Comparison of ENCODE assay signal across 8 cellular contexts in genomic region chr17:82698065-82698973, GRCh38.
DNase-seq lines count a peak whose midpoint lies in the region; ATAC-seq and TF ChIP-seq lines count a peak whose summit lies in the region.

RAB40B (minus strand) TSS chr17:82698698; CDS start chr17:82698596, 102 bp downstream.

- H3K4me3 Mint-ChIP-seq in activated naive CD8-positive, alpha-beta T cell = peak within 1 kb of the TSS; percentile 85

- DNase-seq in GM10248 (ENCODE audit: extremely low spot score) = peak; percentile 99
- DNase-seq in NB4 (ENCODE audit: low read depth) = peak; percentile 97
- peak; percentile 99 for DNase-seq in glomerular visceral epithelial cell (ENCODE audit: extremely low spot score)
- DNase-seq in nucleus accumbens (lab: John Stamatoyannopoulos, UW) = peak; percentile 92 to 100 (median 99)
- DNase-seq in superior temporal gyrus (ENCODE audit: extremely low spot score) = peak; percentile 97

- ATAC-seq in HG02571 (IDR thresholded peaks at IDR 0.05; ENCODE audit: unreplicated experiment) (peak; percentile 91), SK-N-SH treated with all-trans-retinoic acid at 6 μM for 48 hours (peak; percentile 97)

- H3K27ac Mint-ChIP-seq in activated naive CD8-positive, alpha-beta T cell = no peak within 1 kb of the TSS

- H3K36me3 Mint-ChIP-seq in activated naive CD8-positive, alpha-beta T cell = peaks cover 9% of the 10 kb centered on the region

- peak within 1 kb of the TSS; percentile 38 for H3K4me3 ChIP-seq in NB4 (ENCODE audit: low read depth, low read length)

- peaks cover 9% of the 10 kb centered on the region for H3K4me1 Mint-ChIP-seq in activated naive CD8-positive, alpha-beta T cell (ENCODE audit: low read depth)

- no peak for TF ChIP-seq POLR2A in NB4 (IDR thresholded peaks at IDR 0.05; ENCODE audit: extremely low read depth, insufficient read length)

- H3K9me3 Mint-ChIP-seq in activated naive CD8-positive, alpha-beta T cell (ENCODE audit: low read depth) = peaks cover 5% of the 10 kb centered on the region

- CTCF ChIA-PET in GM10248 (lab: Yijun Ruan, JAX) = interaction anchor here (1.0 to 2.1 kb wide), 2 partner anchors 9 to 31 kb away, joined by 3 to 4 read pairs; no protein-coding TSS in a partner anchor

- TF ChIP-seq CTCF in GM10248 (IDR thresholded peaks at IDR 0.05; ENCODE audit: control extremely low read depth, extremely low read depth, low read depth, missing control alignments) (no peak), NB4 (IDR thresholded peaks at IDR 0.05; ENCODE audit: low read depth, low read length) (no peak)

- H3K27me3 Mint-ChIP-seq in activated naive CD8-positive, alpha-beta T cell = no peaks in the 10 kb centered on the region

- POLR2A ChIA-PET in GM10248 (lab: Yijun Ruan, JAX) = interaction anchor here (1.6 kb wide), 1 partner anchor 19 kb away, joined by 7 read pairs; no protein-coding TSS in a partner anchor

TF ChIP-seq in SK-N-SH treated with all-trans-retinoic acid at 6 μM for 48 hours, 23 proteins besides CTCF, POLR2A, EP300 and RAD21:
- TF ChIP-seq ZNF8 (CRISPR knock-in tag; IDR thresholded peaks at IDR 0.05) (no peak), CREB5 (CRISPR knock-in tag; IDR thresholded peaks at IDR 0.05; ENCODE audit: low read depth) (no peak), TCF4 (CRISPR knock-in tag; IDR thresholded peaks at IDR 0.05; ENCODE audit: borderline replicate concordance) (no peak), SNAI2 (CRISPR knock-in tag; IDR thresholded peaks at IDR 0.05) (no peak), GLIS3 (CRISPR knock-in tag; IDR thresholded peaks at IDR 0.05) (no peak), PATZ1 (CRISPR knock-in tag; IDR thresholded peaks at IDR 0.05; ENCODE audit: borderline replicate concordance) (no peak), BACH2 (CRISPR knock-in tag; IDR thresholded peaks at IDR 0.05; ENCODE audit: borderline replicate concordance) (no peak), ESRRG (CRISPR knock-in tag; IDR thresholded peaks at IDR 0.05) (no peak), ZC3H10 (CRISPR knock-in tag; IDR thresholded peaks at IDR 0.05) (no peak), ZFP3 (CRISPR knock-in tag; IDR thresholded peaks at IDR 0.05) (no peak), RARB (CRISPR knock-in tag; IDR thresholded peaks at IDR 0.05) (no peak), ISL1 (CRISPR knock-in tag; IDR thresholded peaks at IDR 0.05) (no peak), OSR1 (CRISPR knock-in tag; IDR thresholded peaks at IDR 0.05) (no peak), ZNF565 (CRISPR knock-in tag; conservative IDR thresholded peaks at IDR 0.05; ENCODE audit: low read depth) (no peak), POU6F1 (CRISPR knock-in tag; IDR thresholded peaks at IDR 0.05; ENCODE audit: borderline replicate concordance, low read depth) (no peak), CSRNP3 (CRISPR knock-in tag; IDR thresholded peaks at IDR 0.05) (no peak), TSHZ2 (CRISPR knock-in tag; IDR thresholded peaks at IDR 0.05) (no peak), PPARA (CRISPR knock-in tag; IDR thresholded peaks at IDR 0.05; ENCODE audit: borderline replicate concordance) (no peak), TOX (CRISPR knock-in tag; IDR thresholded peaks at IDR 0.05; ENCODE audit: borderline replicate concordance) (no peak), ARNTL (CRISPR knock-in tag; IDR thresholded peaks at IDR 0.05; ENCODE audit: borderline replicate concordance, low read depth) (no peak)

Comparison
In these comparisons a context has a peak if more than half of its experiments do, and no peak if none do; other contexts are left out.
1. Peak in every context shown above with its lines: DNase-seq, ATAC-seq and H3K4me3 ChIP-seq.